16 cellular contexts compared by ENCODE assay signal in genomic region chr10:73732426-73732825, GRCh38. TPM values are rescaled to one million over a fixed set of nuclear protein-coding genes. Genes with fewer than 3 reads are reported as not detected.
DNase-seq lines count a peak whose midpoint lies in the region; ATAC-seq and TF ChIP-seq lines count a peak whose summit lies in the region.
"Had no signal": no experiment of that assay in that cellular context is flagged by ENCODE, and none has a peak within 500 bp of the region (broad histone marks: within the 10 kb centered on the region; RNA-seq: fewer than 3 reads in every experiment).

No MANE protein-coding gene starts in this region.

- no peaks in the 10 kb centered on the region for H3K4me1 Mint-ChIP-seq in activated T-helper 1 cell treated with anti-CD3 and anti-CD28 coated beads, Interleukin-12 subunit alpha, Interleukin-12 subunit beta, Interleukin-2, Interleukin-4 antibody, amounts not matched to agents 30 ng/mL and 10 ng/mL and 1 ng/mL, durations not matched to agents 14 hours and 24 hours and 36 hours (ENCODE audit: low read depth)
- peaks cover 11% of the 10 kb centered on the region for H3K4me1 Mint-ChIP-seq in mesothelial cell of epicardium
- peaks cover 13% of the 10 kb centered on the region for H3K4me1 Mint-ChIP-seq in stimulated activated naive CD8-positive, alpha-beta T cell treated with anti-CD3 and anti-CD28 coated beads, Interleukin-15, amount 100 ng/mL, for 72 hours

- H3K9me3 ChIP-seq in left ventricle myocardium inferior (replicated peaks): no peaks in the 10 kb centered on the region
- H3K9me3 ChIP-seq in right atrium auricular region: no peaks in the 10 kb centered on the region
- H3K9me3 ChIP-seq: mucosa of descending colon had no signal

- H3K36me3 ChIP-seq in left ventricle myocardium inferior (peaks cover 49% of the 10 kb centered on the region), right atrium auricular region (peaks cover 15% of the 10 kb centered on the region)

- H3K4me3 ChIP-seq in left ventricle myocardium inferior (peak overlapping the region; percentile 97), right atrium auricular region (peak overlapping the region in 1 of 2 donors; percentile 3)
- H3K4me3 ChIP-seq: hepatocyte, mucosa of descending colon had no signal

- intact Hi-C loops in left ventricle myocardium inferior (cut with micrococcal nuclease): no loop called here
- intact Hi-C loops in activated T-helper 1 cell treated with anti-CD3 and anti-CD28 coated beads, Interleukin-12 subunit alpha, Interleukin-12 subunit beta, Interleukin-2, Interleukin-4 antibody, amounts not matched to agents 30 ng/mL and 10 ng/mL and 1 ng/mL, durations not matched to agents 14 hours and 24 hours and 36 hours (cut with micrococcal nuclease): no loop called here

- H3K27me3 Mint-ChIP-seq in activated T-helper 1 cell treated with anti-CD3 and anti-CD28 coated beads, Interleukin-12 subunit alpha, Interleukin-12 subunit beta, Interleukin-2, Interleukin-4 antibody, amounts not matched to agents 30 ng/mL and 10 ng/mL and 1 ng/mL, durations not matched to agents 14 hours and 24 hours and 36 hours (ENCODE audit: insufficient read depth): peaks cover 2% of the 10 kb centered on the region
- H3K27me3 Mint-ChIP-seq in mesothelial cell of epicardium (ENCODE audit: low read depth): no peaks in the 10 kb centered on the region
- no peaks in the 10 kb centered on the region for H3K27me3 Mint-ChIP-seq in stimulated activated naive CD8-positive, alpha-beta T cell treated with anti-CD3 and anti-CD28 coated beads, Interleukin-15, amount 100 ng/mL, for 72 hours

- no peak overlapping the region for H3K27ac ChIP-seq in left ventricle myocardium inferior (replicated peaks)
- H3K27ac ChIP-seq in right atrium auricular region: no peak overlapping the region
- H3K27ac ChIP-seq: hepatocyte had no signal

- H3K27me3 ChIP-seq in left ventricle myocardium inferior (ENCODE audit: low read depth) (no peaks in the 10 kb centered on the region), right atrium auricular region (no peaks in the 10 kb centered on the region)
- H3K27me3 ChIP-seq: hepatocyte had no signal

- no peak for DNase-seq in left ventricle myocardium inferior
- DNase-seq in right atrium auricular region (ENCODE audit: low spot score): no peak
- no peak for DNase-seq in activated T-helper 1 cell treated with anti-CD3 and anti-CD28 coated beads, Interleukin-12 subunit alpha, Interleukin-12 subunit beta, Interleukin-2, Interleukin-4 antibody, amounts not matched to agents 30 ng/mL and 10 ng/mL and 1 ng/mL, durations not matched to agents 14 hours and 24 hours and 36 hours (ENCODE audit: low spot score)
- no peak for DNase-seq in mesothelial cell of epicardium (ENCODE audit: low spot score in 2 of 2, unreplicated experiment in 2 of 2)
- DNase-seq in stimulated activated naive CD8-positive, alpha-beta T cell treated with anti-CD3 and anti-CD28 coated beads, Interleukin-15, amount 100 ng/mL, for 72 hours: no peak
- DNase-seq in NCI-H1417 (lab: John Stamatoyannopoulos, UW): no peak
- no peak for DNase-seq in NCI-H2081 treated with DMSO at 0.1 percent for 48 hours (lab: John Stamatoyannopoulos, UW)
- DNase-seq: activated CD4-positive, CD25-positive, alpha-beta regulatory T cell; GDM1; kidney glomerular epithelial cell; NCI-H187; small intestine; stimulated activated CD4-positive, alpha-beta T cell treated with anti-CD3 and anti-CD28 coated beads, Interleukin-4, amount 100 ng/mL, for 24 hours had no signal

- H3K9me3 Mint-ChIP-seq in activated T-helper 1 cell treated with anti-CD3 and anti-CD28 coated beads, Interleukin-12 subunit alpha, Interleukin-12 subunit beta, Interleukin-2, Interleukin-4 antibody, amounts not matched to agents 30 ng/mL and 10 ng/mL and 1 ng/mL, durations not matched to agents 14 hours and 24 hours and 36 hours: no peaks in the 10 kb centered on the region
- H3K9me3 Mint-ChIP-seq in mesothelial cell of epicardium: no peaks in the 10 kb centered on the region
- H3K9me3 Mint-ChIP-seq in stimulated activated naive CD8-positive, alpha-beta T cell treated with anti-CD3 and anti-CD28 coated beads, Interleukin-15, amount 100 ng/mL, for 72 hours: no peaks in the 10 kb centered on the region

- no peak overlapping the region for H3K27ac Mint-ChIP-seq in activated T-helper 1 cell treated with anti-CD3 and anti-CD28 coated beads, Interleukin-12 subunit alpha, Interleukin-12 subunit beta, Interleukin-2, Interleukin-4 antibody, amounts not matched to agents 30 ng/mL and 10 ng/mL and 1 ng/mL, durations not matched to agents 14 hours and 24 hours and 36 hours
- no peak overlapping the region for H3K27ac Mint-ChIP-seq in mesothelial cell of epicardium
- peak overlapping the region in 1 of 2 donors; percentile 92 for H3K27ac Mint-ChIP-seq in stimulated activated naive CD8-positive, alpha-beta T cell treated with anti-CD3 and anti-CD28 coated beads, Interleukin-15, amount 100 ng/mL, for 72 hours

- peak overlapping the region; percentile 61 for H3K4me3 Mint-ChIP-seq in activated T-helper 1 cell treated with anti-CD3 and anti-CD28 coated beads, Interleukin-12 subunit alpha, Interleukin-12 subunit beta, Interleukin-2, Interleukin-4 antibody, amounts not matched to agents 30 ng/mL and 10 ng/mL and 1 ng/mL, durations not matched to agents 14 hours and 24 hours and 36 hours
- peak overlapping the region; percentile 38 for H3K4me3 Mint-ChIP-seq in mesothelial cell of epicardium
- H3K4me3 Mint-ChIP-seq in stimulated activated naive CD8-positive, alpha-beta T cell treated with anti-CD3 and anti-CD28 coated beads, Interleukin-15, amount 100 ng/mL, for 72 hours: peak overlapping the region; percentile 29 to 54

- TF ChIP-seq CTCF in left ventricle myocardium inferior (IDR thresholded peaks at IDR 0.05; ENCODE audit: borderline replicate concordance) (no peak), right atrium auricular region (IDR thresholded peaks at IDR 0.05) (no peak), mesothelial cell of epicardium (IDR thresholded peaks at IDR 0.05; ENCODE audit: unreplicated experiment) (no peak)

- ATAC-seq in stimulated activated naive CD8-positive, alpha-beta T cell treated with anti-CD3 and anti-CD28 coated beads, Interleukin-15, amount 100 ng/mL, for 72 hours: no peak
- no peak for ATAC-seq in HG03521 (IDR thresholded peaks at IDR 0.05; ENCODE audit: unreplicated experiment)
- ATAC-seq: mucosa of descending colon had no signal

- peaks cover 6% of the 10 kb centered on the region for H3K36me3 Mint-ChIP-seq in activated T-helper 1 cell treated with anti-CD3 and anti-CD28 coated beads, Interleukin-12 subunit alpha, Interleukin-12 subunit beta, Interleukin-2, Interleukin-4 antibody, amounts not matched to agents 30 ng/mL and 10 ng/mL and 1 ng/mL, durations not matched to agents 14 hours and 24 hours and 36 hours (ENCODE audit: low read depth)
- peaks cover 2% of the 10 kb centered on the region for H3K36me3 Mint-ChIP-seq in mesothelial cell of epicardium

- H3K4me1 ChIP-seq in left ventricle myocardium inferior (peaks cover 73% of the 10 kb centered on the region), right atrium auricular region (peaks cover 0 to 49% of the 10 kb centered on the region in 2 donors)

RNA-seq across cellular contexts. Expression of gene SEC24C, which starts 11.7 kb away (rescaled TPM):
- total RNA-seq in left ventricle myocardium inferior (42.2 TPM), right atrium auricular region (10 to 100 TPM; 38.5 to 51.8 TPM), mesothelial cell of epicardium (74.8 to 77.6 TPM (median 75.5 TPM) in 3 replicates)
- total RNA-seq in activated T-helper 1 cell treated with anti-CD3 and anti-CD28 coated beads, Interleukin-12 subunit alpha, Interleukin-12 subunit beta, Interleukin-2, Interleukin-4 antibody, amounts not matched to agents 30 ng/mL and 10 ng/mL and 1 ng/mL, durations not matched to agents 14 hours and 24 hours and 36 hours: 112 and 114 TPM in 2 replicates

RNA-seq across cellular contexts. Expression of gene AGAP5, which starts 34.5 kb away (rescaled TPM):
- total RNA-seq in left ventricle myocardium inferior: 3.3 TPM
- 1 to 10 TPM; 1.5 to 1.9 TPM for total RNA-seq in right atrium auricular region
- 10.2 and 11.0 TPM in 2 replicates for total RNA-seq in activated T-helper 1 cell treated with anti-CD3 and anti-CD28 coated beads, Interleukin-12 subunit alpha, Interleukin-12 subunit beta, Interleukin-2, Interleukin-4 antibody, amounts not matched to agents 30 ng/mL and 10 ng/mL and 1 ng/mL, durations not matched to agents 14 hours and 24 hours and 36 hours
- total RNA-seq in mesothelial cell of epicardium: 11.7 to 12.8 TPM (median 12.1 TPM) in 3 replicates

RNA-seq across cellular contexts. Expression of gene CHCHD1, which starts 49.4 kb away (rescaled TPM):
- total RNA-seq in left ventricle myocardium inferior: 27.4 TPM
- total RNA-seq in right atrium auricular region: 10 to 100 TPM; 28.3 to 32.7 TPM
- total RNA-seq in activated T-helper 1 cell treated with anti-CD3 and anti-CD28 coated beads, Interleukin-12 subunit alpha, Interleukin-12 subunit beta, Interleukin-2, Interleukin-4 antibody, amounts not matched to agents 30 ng/mL and 10 ng/mL and 1 ng/mL, durations not matched to agents 14 hours and 24 hours and 36 hours: 30.9 and 33.5 TPM in 2 replicates
- 21.0 to 23.5 TPM (median 23.1 TPM) in 3 replicates for total RNA-seq in mesothelial cell of epicardium

RNA-seq across cellular contexts. Expression of gene ZSWIM8, which starts 53.0 kb away (rescaled TPM):
- total RNA-seq in left ventricle myocardium inferior (46.2 TPM), right atrium auricular region (10 to 100 TPM; 37.6 to 63.2 TPM), mesothelial cell of epicardium (121 to 131 TPM (median 122 TPM) in 3 replicates)
- total RNA-seq in activated T-helper 1 cell treated with anti-CD3 and anti-CD28 coated beads, Interleukin-12 subunit alpha, Interleukin-12 subunit beta, Interleukin-2, Interleukin-4 antibody, amounts not matched to agents 30 ng/mL and 10 ng/mL and 1 ng/mL, durations not matched to agents 14 hours and 24 hours and 36 hours: 54.2 and 56.3 TPM in 2 replicates
